ENCODE assay signal across 18 cellular contexts in the genomic region with DNA sequence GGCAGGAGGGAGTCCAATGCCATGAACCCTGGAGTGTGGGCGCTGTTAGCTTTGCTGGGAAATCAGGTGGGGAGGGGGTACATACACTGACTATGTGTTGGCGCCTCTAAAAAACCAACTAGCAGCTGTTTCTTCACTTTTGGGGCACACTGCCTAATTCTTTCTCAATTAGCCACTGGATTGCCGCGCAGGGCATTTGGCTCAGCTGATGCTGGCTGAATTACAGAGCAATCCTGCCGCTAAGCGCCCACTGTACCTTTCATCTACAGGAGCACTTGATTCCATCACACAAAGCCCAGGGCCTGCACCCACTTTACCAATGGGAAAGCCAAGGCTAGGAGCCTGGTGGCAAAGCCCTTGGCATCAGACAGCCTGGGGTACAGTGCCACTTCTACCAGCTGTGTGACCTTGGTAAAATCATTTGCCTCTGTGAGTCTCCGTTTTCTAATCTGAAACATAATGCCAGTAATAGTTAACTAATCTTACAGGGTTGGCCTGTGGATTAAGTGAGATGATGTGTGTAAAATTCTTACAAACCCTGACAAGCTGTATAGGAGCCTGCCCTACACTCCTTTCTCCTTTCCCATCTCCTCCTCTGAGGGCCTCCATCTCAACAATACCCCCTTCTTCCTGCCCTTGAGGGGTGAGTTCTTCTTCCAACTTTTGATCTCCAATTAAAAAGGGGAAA. TPM values are rescaled to one million over a fixed set of nuclear protein-coding genes. Genes with fewer than 3 reads are reported as not detected.
DNase-seq lines count a peak whose midpoint lies in the region; ATAC-seq and TF ChIP-seq lines count a peak whose summit lies in the region.
"Had no signal": no experiment of that assay in that cellular context is flagged by ENCODE, and none has a peak within 500 bp of the region (broad histone marks: within the 10 kb centered on the region; RNA-seq: fewer than 3 reads in every experiment).

No MANE protein-coding gene starts in this region.

- no peak for TF ChIP-seq POLR2A in breast epithelium (IDR thresholded peaks at IDR 0.05)

- H3K9me3 ChIP-seq in BLaER1 (no peaks in the 10 kb centered on the region), Karpas-422 (ENCODE audit: low read length) (no peaks in the 10 kb centered on the region), breast epithelium (no peaks in the 10 kb centered on the region), osteoblast (ENCODE audit: low read depth, low read length) (no peaks in the 10 kb centered on the region)
- H3K9me3 ChIP-seq: right atrium auricular region, stomach had no signal

- H3K27me3 ChIP-seq in BLaER1: no peaks in the 10 kb centered on the region
- H3K27me3 ChIP-seq in Karpas-422 (ENCODE audit: low read length): no peaks in the 10 kb centered on the region
- no peaks in the 10 kb centered on the region for H3K27me3 ChIP-seq in breast epithelium
- H3K27me3 ChIP-seq in osteoblast (ENCODE audit: insufficient read depth, low read length): no peaks in the 10 kb centered on the region
- H3K27me3 ChIP-seq: cardiac muscle cell, right atrium auricular region, stomach had no signal

- intact Hi-C loops in breast epithelium (cut with DNase I; ENCODE audit: low total_unique reads): no loop called here

- H3K36me3 ChIP-seq in BLaER1 (peaks cover 46% of the 10 kb centered on the region), Karpas-422 (ENCODE audit: insufficient read depth, low read length) (no peaks in the 10 kb centered on the region), breast epithelium (no peaks in the 10 kb centered on the region), osteoblast (ENCODE audit: insufficient read depth, low read length) (no peaks in the 10 kb centered on the region)
- H3K36me3 ChIP-seq: cardiac muscle cell, right atrium auricular region, stomach had no signal

- H2AFZ ChIP-seq in Karpas-422 (ENCODE audit: low read length): no peak overlapping the region
- no peak overlapping the region for H2AFZ ChIP-seq in osteoblast (ENCODE audit: low read length)

- H3K4me2 ChIP-seq in BLaER1 (peak overlapping the region; percentile 71), Karpas-422 (ENCODE audit: low read depth, low read length, poor library complexity, severe bottlenecking) (peak overlapping the region; percentile 25), osteoblast (ENCODE audit: insufficient read depth, low read length) (peak overlapping the region; percentile 40)

- no peaks in the 10 kb centered on the region for H3K9me2 ChIP-seq in Karpas-422 (replicated peaks; ENCODE audit: insufficient read depth, low read length)

- H4K20me1 ChIP-seq in BLaER1: peaks cover 29% of the 10 kb centered on the region
- H4K20me1 ChIP-seq in Karpas-422 (ENCODE audit: insufficient read depth, low read depth, low read length): no peaks in the 10 kb centered on the region
- H4K20me1 ChIP-seq in osteoblast (ENCODE audit: insufficient read depth, low read length): no peaks in the 10 kb centered on the region

- no peak overlapping the region for H3K27ac ChIP-seq in BLaER1
- H3K27ac ChIP-seq in Karpas-422 (ENCODE audit: low read length): peak overlapping the region; percentile 80
- H3K27ac ChIP-seq in breast epithelium: peak overlapping the region; percentile 10 to 72
- H3K27ac ChIP-seq in osteoblast (ENCODE audit: low read depth, low read length): peak overlapping the region; percentile 61
- H3K27ac ChIP-seq: cardiac muscle cell, right atrium auricular region, stomach had no signal

- H3K79me2 ChIP-seq in Karpas-422 (ENCODE audit: low read length) (no peaks in the 10 kb centered on the region), osteoblast (ENCODE audit: insufficient read depth, low read length) (no peaks in the 10 kb centered on the region)

- TF ChIP-seq CTCF in breast epithelium (IDR thresholded peaks at IDR 0.05) (no peak), osteoblast (IDR thresholded peaks at IDR 0.05; ENCODE audit: extremely low read depth, low read depth, low read length) (no peak)

- H3K9ac ChIP-seq in BLaER1 (no peak overlapping the region), Karpas-422 (ENCODE audit: low read length) (peak overlapping the region; percentile 4; the same call in 1 of the 2 replicates)

- no peak overlapping the region for H3K4me3 ChIP-seq in BLaER1
- peak overlapping the region; percentile 10; the same call in 1 of the 2 replicates for H3K4me3 ChIP-seq in Karpas-422 (ENCODE audit: low read length)
- no peak overlapping the region for H3K4me3 ChIP-seq in breast epithelium
- H3K4me3 ChIP-seq in osteoblast (ENCODE audit: insufficient read depth, low read length): no peak overlapping the region
- H3K4me3 ChIP-seq: cardiac muscle cell, K562, right atrium auricular region, stomach had no signal

- ATAC-seq in HG03196 (IDR thresholded peaks at IDR 0.05; ENCODE audit: unreplicated experiment) (no peak), HG02588 (IDR thresholded peaks at IDR 0.05; ENCODE audit: unreplicated experiment) (no peak)
- ATAC-seq: K562 had no signal

- DNase-seq in Karpas-422 (no peak), breast epithelium (ENCODE audit: low spot score in 2 of 2) (peak in 1 of 2 donors; percentile 46), osteoblast (ENCODE audit: insufficient read length, low spot score, missing footprints) (no peak), NCI-H1105 treated with DMSO at 0.1 percent for 48 hours (lab: John Stamatoyannopoulos, UW) (no peak)
- no peak for DNase-seq in activated CD4-positive, alpha-beta T cell treated with anti-CD3 and anti-CD28 coated beads for 4 hours
- DNase-seq: activated CD4-positive, alpha-beta T cell treated with anti-CD3 and anti-CD28 coated beads, Interleukin-2, amount 50 U/mL, for 4 hours; activated T-cell treated with anti-CD3 and anti-CD28 coated beads, Interleukin-2, amount 50 U/mL, for 1 hour; effector CD4-positive, alpha-beta T cell; kidney; midbrain; stomach; T-helper 1 cell had no signal

- H3K4me1 ChIP-seq in BLaER1 (peaks cover 51% of the 10 kb centered on the region), Karpas-422 (ENCODE audit: low read length) (peaks cover 41% of the 10 kb centered on the region), breast epithelium (peaks cover 0 to 5% of the 10 kb centered on the region in 2 donors), osteoblast (ENCODE audit: insufficient read depth, low read length) (peaks cover 54% of the 10 kb centered on the region)

RNA-seq across cellular contexts. Expression of a gene that starts 59.0 kb away (rescaled TPM):
- total RNA-seq in Karpas-422 (2014; rRNA removed; shearing (Covaris generic); ENCODE audit: low replicate concordance): 55.2 and 79.9 TPM in 2 replicates
- total RNA-seq in breast epithelium (1 to 10 TPM; 1.4 to 6.0 (median 2.6) TPM), osteoblast (5.3 and 5.4 TPM in 2 replicates)
